Comparison of ENCODE assay signal across 9 cellular contexts in the genomic region with DNA sequence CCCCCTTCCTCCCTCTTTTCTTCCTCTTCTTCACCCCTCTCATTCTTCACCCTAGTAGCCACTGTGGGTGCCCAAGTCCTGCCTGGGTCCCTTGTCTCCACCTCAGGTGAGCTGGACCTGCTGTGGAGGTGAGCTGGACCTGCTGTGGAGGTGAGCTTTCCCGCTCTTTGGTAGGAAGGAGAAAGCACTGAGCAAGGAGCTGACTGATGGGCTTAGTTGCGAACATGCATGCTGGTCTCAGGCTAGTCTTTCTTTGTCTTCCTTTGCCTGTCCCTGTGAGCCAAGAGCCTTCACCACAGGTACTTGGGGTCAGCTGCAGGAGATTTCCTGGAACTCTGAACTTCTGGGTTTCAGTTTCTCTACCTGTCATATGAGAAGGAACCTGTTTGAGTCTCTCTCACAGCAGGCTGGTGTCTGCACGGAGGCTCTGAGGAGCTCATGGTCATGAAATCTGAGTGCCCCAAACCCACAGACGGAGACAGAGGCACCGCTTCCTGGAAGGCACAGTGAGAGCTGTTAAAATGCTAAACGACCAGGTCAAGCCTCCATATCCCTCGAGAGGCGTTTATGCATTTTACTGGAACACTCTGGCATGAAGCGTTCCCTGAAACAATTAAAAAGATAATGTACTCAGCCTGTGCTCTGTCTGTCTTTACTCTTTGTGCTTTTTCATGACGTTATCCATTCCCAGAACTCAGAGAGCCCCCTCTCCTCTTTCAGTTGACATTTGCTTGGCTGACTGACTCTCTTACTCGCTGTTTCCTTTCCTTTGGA.
DNase-seq lines count a peak whose midpoint lies in the region; FAIRE-seq and TF ChIP-seq lines count a peak whose summit lies in the region.
"Had no signal": no experiment of that assay in that cellular context is flagged by ENCODE, and none has a peak within 500 bp of the region (broad histone marks: within the 10 kb centered on the region; RNA-seq: fewer than 3 reads in every experiment).

No MANE protein-coding gene starts in this region.

- H3K27me3 Mint-ChIP-seq in activated naive CD4-positive, alpha-beta T cell treated with anti-CD3 and anti-CD28 coated beads for 36 hours (ENCODE audit: low read depth) = no peaks in the 10 kb centered on the region
- H3K27me3 Mint-ChIP-seq in neural progenitor cell (ENCODE audit: insufficient read depth, low read depth) = no peaks in the 10 kb centered on the region

- no peak for TF ChIP-seq CTCF in Loucy (conservative IDR thresholded peaks at IDR 0.05; ENCODE audit: low read length)
- TF ChIP-seq CTCF in neural progenitor cell (IDR thresholded peaks at IDR 0.05) = no peak
- no peak for TF ChIP-seq CTCF in D721Med (IDR thresholded peaks at IDR 0.05; ENCODE audit: insufficient read depth, missing control alignments)
- TF ChIP-seq CTCF in GM13976 (IDR thresholded peaks at IDR 0.05; ENCODE audit: borderline replicate concordance, control extremely low read depth, extremely low read depth, insufficient read depth, missing control alignments) = no peak

- H3K9me3 ChIP-seq in Loucy (ENCODE audit: insufficient read depth, low read depth, low read length) = no peaks in the 10 kb centered on the region
- no peaks in the 10 kb centered on the region for H3K9me3 ChIP-seq in neural progenitor cell (ENCODE audit: low read depth)
- H3K9me3 ChIP-seq: SJCRH30 had no signal

- intact Hi-C loops in activated naive CD4-positive, alpha-beta T cell treated with anti-CD3 and anti-CD28 coated beads for 36 hours (cut with micrococcal nuclease) = loop anchor here (1.0 kb wide), 1 partner anchor 11 kb away; no protein-coding TSS in a partner anchor

- H3K27ac ChIP-seq in neural progenitor cell = no peak overlapping the region
- H3K27ac ChIP-seq: SJCRH30 had no signal

- H3K4me3 ChIP-seq in Loucy (ENCODE audit: low read length, poor library complexity, severe bottlenecking) = peak overlapping the region; percentile 33
- no peak overlapping the region for H3K4me3 ChIP-seq in neural progenitor cell
- H3K4me3 ChIP-seq: SJCRH30 had no signal

- H4K20me1 ChIP-seq in Loucy (ENCODE audit: insufficient read depth, low read length, poor library complexity, severe bottlenecking) = no peaks in the 10 kb centered on the region
- H4K20me1 ChIP-seq in neural progenitor cell (ENCODE audit: low read depth) = no peaks in the 10 kb centered on the region

- in situ Hi-C loops in GM13976 (cut with MboI; ENCODE audit: low sequenced_read_pairs, unreplicated experiment) = no loop called here

- H3K4me3 Mint-ChIP-seq in activated naive CD4-positive, alpha-beta T cell treated with anti-CD3 and anti-CD28 coated beads for 36 hours = no peak overlapping the region
- no peak overlapping the region for H3K4me3 Mint-ChIP-seq in neural progenitor cell

- no peak for FAIRE-seq in D721Med (lab: Jason Lieb, UNC)

- H3K4me2 ChIP-seq in Loucy (ENCODE audit: low read depth, low read length, poor library complexity, severe bottlenecking) (peak overlapping the region; percentile 49), neural progenitor cell (no peak overlapping the region)

- H3K9ac ChIP-seq in Loucy (ENCODE audit: low read depth, low read length, poor library complexity, severe bottlenecking) (peak overlapping the region; percentile 2), neural progenitor cell (no peak overlapping the region)

- CTCF ChIA-PET in activated naive CD4-positive, alpha-beta T cell treated with anti-CD3 and anti-CD28 coated beads for 36 hours (lab: Charles Lee) = interaction anchor here (0.6 to 2.8 kb wide), 5 partner anchors 10 to 422 kb away, joined by 3 to 13 read pairs (median 3); no protein-coding TSS in a partner anchor

- no peaks in the 10 kb centered on the region for H3K9me3 Mint-ChIP-seq in activated naive CD4-positive, alpha-beta T cell treated with anti-CD3 and anti-CD28 coated beads for 36 hours
- no peaks in the 10 kb centered on the region for H3K9me3 Mint-ChIP-seq in neural progenitor cell

- H3K36me3 ChIP-seq in Loucy (ENCODE audit: insufficient read depth, low read length) (no peaks in the 10 kb centered on the region), neural progenitor cell (no peaks in the 10 kb centered on the region)
- H3K36me3 ChIP-seq: SJCRH30 had no signal

- DNase-seq in DMS79 (lab: John Stamatoyannopoulos, UW) (peak; percentile 73), neural progenitor cell (ENCODE audit: low spot score) (no peak), cerebellar cortex (ENCODE audit: low spot score) (no peak), D721Med (ENCODE audit: insufficient read length, low spot score) (no peak), GM13976 (ENCODE audit: low spot score) (no peak), HuH-7 (ENCODE audit: low spot score) (no peak)
- peak; percentile 64 for DNase-seq in activated naive CD4-positive, alpha-beta T cell treated with anti-CD3 and anti-CD28 coated beads for 36 hours
- DNase-seq: SJCRH30 had no signal

- H3K79me2 ChIP-seq in Loucy (ENCODE audit: insufficient read depth, low read length) = no peaks in the 10 kb centered on the region
- H3K79me2 ChIP-seq in neural progenitor cell (ENCODE audit: low read depth) = no peaks in the 10 kb centered on the region

- H3K27me3 ChIP-seq in Loucy (ENCODE audit: insufficient read depth, low read length, poor library complexity, severe bottlenecking) (no peaks in the 10 kb centered on the region), neural progenitor cell (no peaks in the 10 kb centered on the region)

- no peaks in the 10 kb centered on the region for H3K36me3 Mint-ChIP-seq in activated naive CD4-positive, alpha-beta T cell treated with anti-CD3 and anti-CD28 coated beads for 36 hours (ENCODE audit: low read depth)
- H3K36me3 Mint-ChIP-seq in neural progenitor cell = no peaks in the 10 kb centered on the region

- peak overlapping the region; percentile 67 for H2AFZ ChIP-seq in Loucy (ENCODE audit: low read length)
- H2AFZ ChIP-seq in neural progenitor cell (replicated peaks) = peak overlapping the region; percentile 88

- H3K4me1 Mint-ChIP-seq in activated naive CD4-positive, alpha-beta T cell treated with anti-CD3 and anti-CD28 coated beads for 36 hours (ENCODE audit: low read depth) = peaks cover 32% of the 10 kb centered on the region
- peaks cover 30% of the 10 kb centered on the region for H3K4me1 Mint-ChIP-seq in neural progenitor cell

- H3F3A ChIP-seq in Loucy (ENCODE audit: low read depth) (no peaks in the 10 kb centered on the region), neural progenitor cell (ENCODE audit: low read depth) (peaks cover 2% of the 10 kb centered on the region)

- peak overlapping the region; percentile 6 for H3K27ac Mint-ChIP-seq in activated naive CD4-positive, alpha-beta T cell treated with anti-CD3 and anti-CD28 coated beads for 36 hours
- H3K27ac Mint-ChIP-seq in neural progenitor cell = no peak overlapping the region

- H3K9me2 ChIP-seq in Loucy (replicated peaks; ENCODE audit: low read depth, low read length) = no peaks in the 10 kb centered on the region

- H3K4me1 ChIP-seq in Loucy (ENCODE audit: insufficient read depth, low read length, poor library complexity, severe bottlenecking) (peaks cover 25% of the 10 kb centered on the region), neural progenitor cell (peaks cover 9% of the 10 kb centered on the region)
- H3K4me1 ChIP-seq: SJCRH30 had no signal

Comparison
In these comparisons a context has a peak if more than half of its experiments do, and no peak if none do; other contexts are left out.
1. DNase-seq: peak in DMS79 (single experiment) and activated naive CD4-positive, alpha-beta T cell treated with anti-CD3 and anti-CD28 coated beads for 36 hours (single experiment); none in neural progenitor cell (single experiment), cerebellar cortex (single experiment), D721Med (single experiment), GM13976 (single experiment) and HuH-7 (single experiment).